ENCODE assay signal across 11 cellular contexts in the genomic region with DNA sequence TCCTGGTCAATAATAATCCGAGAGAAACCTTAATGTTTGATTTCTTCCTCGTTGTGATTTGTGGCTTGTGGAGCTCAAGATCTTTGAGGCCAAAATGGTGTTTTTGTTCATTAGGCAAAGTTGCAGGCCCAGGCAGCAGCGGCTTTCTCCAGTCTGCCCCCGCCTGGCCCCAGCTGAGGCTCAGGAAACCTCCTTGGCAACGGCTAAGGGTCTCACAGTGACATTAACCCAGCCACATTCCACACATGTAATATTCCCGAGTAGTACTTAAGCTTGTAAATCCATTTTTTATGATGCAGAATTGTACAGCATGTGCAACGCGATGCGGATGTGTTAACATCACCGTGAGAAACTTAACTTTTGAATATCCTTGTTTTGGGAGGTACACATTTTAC.
DNase-seq lines count a peak whose midpoint lies in the region; ATAC-seq and TF ChIP-seq lines count a peak whose summit lies in the region.
"Had no signal": no experiment of that assay in that cellular context is flagged by ENCODE, and none has a peak within 500 bp of the region (broad histone marks: within the 10 kb centered on the region; RNA-seq: fewer than 3 reads in every experiment).

No MANE protein-coding gene starts in this region.

- H3K27ac Mint-ChIP-seq in natural killer cell, result no peak overlapping the region
- H3K27ac Mint-ChIP-seq: activated CD4-positive, alpha-beta memory T cell treated with anti-CD3 and anti-CD28 coated beads for 36 hours had no signal

- DNase-seq in left kidney (ENCODE audit: low read depth, low spot score) (peak; percentile 82), COR-L47 (lab: John Stamatoyannopoulos, UW) (no peak), natural killer cell (no peak), SHP77 (lab: John Stamatoyannopoulos, UW) (no peak)
- DNase-seq: activated CD4-positive, alpha-beta memory T cell treated with anti-CD3 and anti-CD28 coated beads for 36 hours; foreskin melanocyte had no signal

- H3K4me1 Mint-ChIP-seq in natural killer cell, result peaks cover 14 to 18% of the 10 kb centered on the region in 2 donors

- H3K9me3 Mint-ChIP-seq in natural killer cell, result no peaks in the 10 kb centered on the region
- H3K9me3 Mint-ChIP-seq: activated CD4-positive, alpha-beta memory T cell treated with anti-CD3 and anti-CD28 coated beads for 36 hours had no signal

- H3K36me3 Mint-ChIP-seq in natural killer cell, result no peaks in the 10 kb centered on the region
- H3K36me3 Mint-ChIP-seq: activated CD4-positive, alpha-beta memory T cell treated with anti-CD3 and anti-CD28 coated beads for 36 hours had no signal

- no peak overlapping the region for H3K4me3 Mint-ChIP-seq in natural killer cell
- H3K4me3 Mint-ChIP-seq: activated CD4-positive, alpha-beta memory T cell treated with anti-CD3 and anti-CD28 coated beads for 36 hours had no signal

- TF ChIP-seq CTCF in natural killer cell (IDR thresholded peaks at IDR 0.05), result no peak

- ATAC-seq in GM18498 (IDR thresholded peaks at IDR 0.05; ENCODE audit: unreplicated experiment) (peak; percentile 18), GM21515 (IDR thresholded peaks at IDR 0.05; ENCODE audit: unreplicated experiment) (peak; percentile 14), HG03135 (IDR thresholded peaks at IDR 0.05; ENCODE audit: unreplicated experiment) (peak; percentile 24), natural killer cell (no peak), GM18858 (IDR thresholded peaks at IDR 0.05; ENCODE audit: unreplicated experiment) (no peak)
- ATAC-seq: HCT116 had no signal

- peaks cover 8 to 11% of the 10 kb centered on the region in 2 donors for H3K27me3 Mint-ChIP-seq in natural killer cell (ENCODE audit: low read depth in 2 of 2)

- intact Hi-C loops in natural killer cell (cut with micrococcal nuclease), result no loop called here

Comparison
In these comparisons a context has a peak if more than half of its experiments do, and no peak if none do; other contexts are left out.
1. ATAC-seq: peak in GM18498 (single experiment), GM21515 (single experiment) and HG03135 (single experiment); none in natural killer cell (0 of 3) and GM18858 (single experiment).